ENCODE assay signal across 8 cellular contexts in the genomic region with DNA sequence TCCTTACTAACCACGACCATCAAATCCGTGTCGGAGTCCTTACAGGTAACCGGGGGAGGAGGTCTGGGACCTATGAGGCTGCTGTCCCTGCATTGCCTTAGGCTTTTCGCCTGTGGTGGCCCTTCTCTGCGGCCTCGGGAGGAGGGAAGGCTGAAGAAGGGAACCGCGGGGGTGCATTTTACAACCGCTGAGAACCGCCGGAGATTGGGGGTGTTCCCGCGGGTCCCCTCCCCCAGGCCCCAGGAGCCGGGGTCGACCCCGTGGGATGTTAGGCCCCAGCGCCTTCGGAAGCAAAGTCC. TPM values are rescaled to one million over a fixed set of nuclear protein-coding genes. Genes with fewer than 3 reads are reported as not detected.
DNase-seq lines count a peak whose midpoint lies in the region; ATAC-seq and TF ChIP-seq lines count a peak whose summit lies in the region.

No MANE protein-coding gene starts in this region.

- no peaks in the 10 kb centered on the region for H3K27me3 ChIP-seq in BJ (ENCODE audit: control insufficient read depth, insufficient read depth, low read length)

- TF ChIP-seq CTCF in BJ (IDR thresholded peaks at IDR 0.05; ENCODE audit: insufficient read depth, low read depth, low read length): no peak

- H3K4me3 Mint-ChIP-seq in naive thymus-derived CD8-positive, alpha-beta T cell: peak overlapping the region; percentile 95 to 99 (median 98)

- no peak for DNase-seq in BJ (ENCODE audit: low read depth)
- DNase-seq in caudate nucleus (lab: John Stamatoyannopoulos, UW): peak in 1 of 61 donors; percentile 49
- DNase-seq in naive thymus-derived CD8-positive, alpha-beta T cell: peak in 1 of 10 donors; percentile 63
- DNase-seq in DMS153 treated with DMSO at 0.1 percent for 48 hours (lab: John Stamatoyannopoulos, UW; ENCODE audit: unreplicated experiment): no peak
- no peak for DNase-seq in COR-L47 (lab: John Stamatoyannopoulos, UW)

- peak overlapping the region; percentile 85 for H3K4me3 ChIP-seq in BJ (ENCODE audit: low read depth, low read length)

- peak overlapping the region; percentile 93 for H3K27ac ChIP-seq in caudate nucleus (ENCODE audit: low read depth, low read length)

- no peaks in the 10 kb centered on the region for H3K36me3 Mint-ChIP-seq in naive thymus-derived CD8-positive, alpha-beta T cell

- CTCF ChIA-PET in BJ (lab: Yijun Ruan, JAX): interaction anchor here (0.7 to 2.1 kb wide), 3 partner anchors 9 to 18 kb away, joined by 4 to 12 read pairs (median 4); no protein-coding TSS in a partner anchor

- ATAC-seq in HG03342 (IDR thresholded peaks at IDR 0.05; ENCODE audit: unreplicated experiment) (peak; percentile 0), GM21381 (IDR thresholded peaks at IDR 0.05; ENCODE audit: unreplicated experiment) (no peak), GM18907 (IDR thresholded peaks at IDR 0.05; ENCODE audit: unreplicated experiment) (no peak)
- ATAC-seq in naive thymus-derived CD8-positive, alpha-beta T cell: peak in 1 of 2 donors; percentile 3

- peaks cover 0 to 4% (median 0%) of the 10 kb centered on the region in 5 donors for H3K27me3 Mint-ChIP-seq in naive thymus-derived CD8-positive, alpha-beta T cell

- H3K36me3 ChIP-seq in BJ (ENCODE audit: control insufficient read depth, insufficient read depth, low read length): no peaks in the 10 kb centered on the region

- POLR2A ChIA-PET in BJ (lab: Charles Lee): interaction anchor here (0.6 kb wide), 1 partner anchor 120 kb away, joined by 11 read pairs; no protein-coding TSS in a partner anchor
- POLR2A ChIA-PET in naive thymus-derived CD8-positive, alpha-beta T cell (lab: Charles Lee): interaction anchor here (0.6 to 1.2 kb wide), 3 partner anchors 10 to 733 kb away, joined by 3 to 4 read pairs (median 3); a partner anchor contains a TSS

- peak overlapping the region in 9 of 10 donors; percentile 78 to 97 (median 91) for H3K27ac Mint-ChIP-seq in naive thymus-derived CD8-positive, alpha-beta T cell

- H3K9me3 Mint-ChIP-seq in naive thymus-derived CD8-positive, alpha-beta T cell: no peaks in the 10 kb centered on the region

- H3K4me1 Mint-ChIP-seq in naive thymus-derived CD8-positive, alpha-beta T cell: peaks cover 11 to 43% (median 30%) of the 10 kb centered on the region in 4 donors

RNA-seq across cellular contexts. Expression of a gene that starts 0.5 kb away (rescaled TPM):
- polyA plus RNA-seq in BJ (2011; rRNA removed): 7.2 and 7.7 TPM in 2 replicates
- polyA minus RNA-seq in BJ (2011; rRNA and poly(A)+ RNA removed): 15.4 and 15.7 TPM in 2 replicates
- 10 to 100 TPM; 11.5 to 12.1 TPM for total RNA-seq in naive thymus-derived CD8-positive, alpha-beta T cell
- polyA plus RNA-seq in naive thymus-derived CD8-positive, alpha-beta T cell: 1 to 10 TPM; 2.9 to 4.2 (median 4.0) TPM

RNA-seq across cellular contexts. Expression of a gene that starts 22.3 kb away (rescaled TPM):
- polyA plus RNA-seq in BJ (2011; rRNA removed): not detected in 2 replicates
- not detected in 2 replicates for polyA minus RNA-seq in BJ (2011; rRNA and poly(A)+ RNA removed)
- total RNA-seq in naive thymus-derived CD8-positive, alpha-beta T cell: not detected
- polyA plus RNA-seq in naive thymus-derived CD8-positive, alpha-beta T cell: not detected
